In genomic region chr13:26980099-26981031, GRCh38 we compare ENCODE assay signal across 23 cellular contexts.
"Had no signal": no experiment of that assay in that cellular context is flagged by ENCODE, and none has a peak within 500 bp of the region (broad histone marks: within the 10 kb centered on the region; RNA-seq: fewer than 3 reads in every experiment).

No MANE protein-coding gene starts in this region.

- H3K27ac Mint-ChIP-seq: activated CD4-positive, alpha-beta T cell treated with anti-CD3 and anti-CD28 coated beads, Interleukin-2, amount 10 ng/mL, durations not matched to agents 7 days and 5 days; activated CD8-positive, alpha-beta memory T cell treated with anti-CD3 and anti-CD28 coated beads, Interleukin-2, amount 10 ng/mL, durations not matched to agents 7 days and 5 days; activated CD8-positive, alpha-beta T cell treated with anti-CD3 and anti-CD28 coated beads for 36 hours; activated naive CD4-positive, alpha-beta T cell treated with anti-CD3 and anti-CD28 coated beads, Interleukin-2, amount 50 U/mL, for 72 hours; stimulated activated naive B cell treated with anti-CD40 and anti-IgM and Interleukin-4, amounts not matched to agents 10 μg/mL and 1 μg/mL and 100 μg/mL, for 72 hours; T-helper 2 cell treated with Interferon-gamma antibody and Interleukin-4, amounts not matched to agents 5 μg/mL and 100 μg/mL, for 36 hours; type B pancreatic cell had no signal

- H3K4me1 ChIP-seq: foreskin keratinocyte had no signal

- H3K27me3 Mint-ChIP-seq: activated CD4-positive, alpha-beta T cell treated with anti-CD3 and anti-CD28 coated beads, Interleukin-2, amount 10 ng/mL, durations not matched to agents 7 days and 5 days had no signal

- H3K9me3 Mint-ChIP-seq: activated CD4-positive, alpha-beta T cell treated with anti-CD3 and anti-CD28 coated beads, Interleukin-2, amount 10 ng/mL, durations not matched to agents 7 days and 5 days; activated CD8-positive, alpha-beta T cell treated with anti-CD3 and anti-CD28 coated beads for 36 hours; activated naive CD4-positive, alpha-beta T cell treated with anti-CD3 and anti-CD28 coated beads, Interleukin-2, amount 50 U/mL, for 72 hours; stimulated activated naive B cell treated with anti-CD40 and anti-IgM and Interleukin-4, amounts not matched to agents 10 μg/mL and 1 μg/mL and 100 μg/mL, for 72 hours; T-helper 2 cell treated with Interferon-gamma antibody and Interleukin-4, amounts not matched to agents 5 μg/mL and 100 μg/mL, for 36 hours; type B pancreatic cell had no signal

- DNase-seq: activated CD4-positive, alpha-beta T cell treated with anti-CD3 and anti-CD28 coated beads, Interleukin-2, amount 10 ng/mL, durations not matched to agents 7 days and 5 days; activated CD8-positive, alpha-beta memory T cell treated with anti-CD3 and anti-CD28 coated beads, Interleukin-2, amount 10 ng/mL, durations not matched to agents 7 days and 5 days; activated CD8-positive, alpha-beta T cell treated with anti-CD3 and anti-CD28 coated beads for 36 hours; activated T-cell treated with anti-CD3 and anti-CD28 coated beads for 4 hours; brain microvascular endothelial cell; caudate nucleus; effector memory CD4-positive, alpha-beta T cell; foreskin keratinocyte; left ventricle myocardium superior; mammary epithelial cell; midbrain; occipital lobe; stimulated activated CD4-positive, alpha-beta T cell treated with anti-CD3 and anti-CD28 coated beads, Interleukin-2, amount 100 ng/mL, for 48 hours; stimulated activated CD8-positive, alpha-beta memory T cell treated with anti-CD3 and anti-CD28 coated beads, Interleukin-4, amount 100 ng/mL, for 48 hours; stimulated activated naive B cell treated with anti-CD40 and anti-IgM and Interleukin-4, amounts not matched to agents 10 μg/mL and 1 μg/mL and 100 μg/mL, for 72 hours; testis had no signal

- H3K36me3 ChIP-seq: ascending aorta, brain microvascular endothelial cell, vagina had no signal

- H3K27ac ChIP-seq: ascending aorta, brain microvascular endothelial cell, foreskin keratinocyte, testis, vagina, VCaP had no signal

- H3K36me3 Mint-ChIP-seq: activated CD8-positive, alpha-beta memory T cell treated with anti-CD3 and anti-CD28 coated beads, Interleukin-2, amount 10 ng/mL, durations not matched to agents 7 days and 5 days; activated naive CD4-positive, alpha-beta T cell treated with anti-CD3 and anti-CD28 coated beads, Interleukin-2, amount 50 U/mL, for 72 hours; stimulated activated naive B cell treated with anti-CD40 and anti-IgM and Interleukin-4, amounts not matched to agents 10 μg/mL and 1 μg/mL and 100 μg/mL, for 72 hours; type B pancreatic cell had no signal

- H3K4me3 ChIP-seq: ascending aorta, testis, vagina had no signal

- H3K4me3 Mint-ChIP-seq: activated CD4-positive, alpha-beta T cell treated with anti-CD3 and anti-CD28 coated beads, Interleukin-2, amount 10 ng/mL, durations not matched to agents 7 days and 5 days; activated CD8-positive, alpha-beta memory T cell treated with anti-CD3 and anti-CD28 coated beads, Interleukin-2, amount 10 ng/mL, durations not matched to agents 7 days and 5 days; activated CD8-positive, alpha-beta T cell treated with anti-CD3 and anti-CD28 coated beads for 36 hours; stimulated activated naive B cell treated with anti-CD40 and anti-IgM and Interleukin-4, amounts not matched to agents 10 μg/mL and 1 μg/mL and 100 μg/mL, for 72 hours; T-helper 2 cell treated with Interferon-gamma antibody and Interleukin-4, amounts not matched to agents 5 μg/mL and 100 μg/mL, for 36 hours; type B pancreatic cell had no signal

- H3K9me3 ChIP-seq: ascending aorta, testis, vagina had no signal

- ATAC-seq: activated CD4-positive, CD25-positive, alpha-beta regulatory T cell treated with anti-CD3 and anti-CD28 coated beads, Interleukin-2, amount 50 U/mL, for 24 hours; activated CD8-positive, alpha-beta memory T cell treated with anti-CD3 and anti-CD28 coated beads, Interleukin-2, amount 10 ng/mL, durations not matched to agents 7 days and 5 days; activated CD8-positive, alpha-beta T cell treated with anti-CD3 and anti-CD28 coated beads for 36 hours; activated naive CD4-positive, alpha-beta T cell treated with anti-CD3 and anti-CD28 coated beads, Interleukin-2, amount 50 U/mL, for 72 hours; foreskin keratinocyte; left ventricle myocardium superior; stimulated activated naive B cell treated with anti-CD40 and anti-IgM and Interleukin-4, amounts not matched to agents 10 μg/mL and 1 μg/mL and 100 μg/mL, for 72 hours had no signal

- H3K27me3 ChIP-seq: ascending aorta, brain microvascular endothelial cell, testis, vagina had no signal
